10 cellular contexts compared by ENCODE assay signal in the genomic region with DNA sequence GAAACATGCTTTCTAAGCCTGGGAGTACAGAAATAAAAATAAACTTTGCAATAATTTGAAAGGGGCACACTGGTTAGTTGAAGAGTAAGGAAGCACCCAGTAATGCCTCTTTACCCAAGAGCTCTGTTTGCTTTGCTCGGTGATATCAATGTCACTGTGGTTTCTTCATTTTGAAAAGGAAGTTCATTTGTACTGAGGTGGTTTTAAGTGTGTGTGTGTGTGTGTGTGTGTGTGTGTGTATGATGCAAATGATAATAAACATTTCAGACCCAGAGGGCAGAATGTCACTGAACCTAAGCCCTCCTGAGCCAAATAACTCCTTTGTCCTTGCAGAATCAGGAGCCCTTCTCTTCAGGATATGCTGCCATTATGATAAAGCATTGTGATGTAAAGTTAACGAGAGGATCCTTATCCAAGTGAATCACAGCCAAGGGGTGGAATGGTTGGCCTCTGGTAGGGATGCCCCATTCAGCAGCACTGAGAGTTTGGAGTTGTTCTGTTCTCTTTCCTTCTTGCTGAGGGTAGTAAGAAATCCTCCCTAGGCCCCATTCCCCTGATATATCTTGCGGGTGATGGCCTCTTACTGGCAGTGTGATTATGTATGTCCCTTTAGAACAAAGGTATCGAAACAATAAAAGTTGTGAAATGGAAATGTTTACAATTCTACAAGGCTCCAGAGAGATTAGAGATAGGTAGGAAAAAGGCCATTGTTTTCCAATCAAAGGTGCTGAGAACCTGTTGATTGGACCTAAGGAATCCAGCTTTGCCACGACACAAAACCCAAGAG. TPM values are rescaled to one million over a fixed set of nuclear protein-coding genes. Genes with fewer than 3 reads are reported as not detected.
DNase-seq lines count a peak whose midpoint lies in the region; ATAC-seq, FAIRE-seq and TF ChIP-seq lines count a peak whose summit lies in the region.
"Had no signal": no experiment of that assay in that cellular context is flagged by ENCODE, and none has a peak within 500 bp of the region (broad histone marks: within the 10 kb centered on the region; RNA-seq: fewer than 3 reads in every experiment).

No MANE protein-coding gene starts in this region.

- TF ChIP-seq POLR2A in NB4 (IDR thresholded peaks at IDR 0.05; ENCODE audit: extremely low read depth, insufficient read length), result no peak

- no peak for FAIRE-seq in pancreas (lab: Jason Lieb, UNC)

- H3K4me1 ChIP-seq in neutrophil (ENCODE audit: control insufficient read depth in 1 of 2, insufficient read depth in 1 of 2, low read depth in 1 of 2, low read length in 1 of 2), result peaks cover 46 to 52% of the 10 kb centered on the region in 2 experiments
- peaks cover 0 to 15% (median 6%) of the 10 kb centered on the region in 4 donors for H3K4me1 ChIP-seq in tibial artery
- peaks cover 22 to 89% (median 44%) of the 10 kb centered on the region in 3 donors for H3K4me1 ChIP-seq in pancreas

- peak overlapping the region; percentile 70 for H3K27ac Mint-ChIP-seq in activated CD4-positive, alpha-beta T cell treated with anti-CD3 and anti-CD28 coated beads, Interleukin-2, amount 10 ng/mL, durations not matched to agents 7 days and 5 days
- H3K27ac Mint-ChIP-seq in activated naive CD8-positive, alpha-beta T cell treated with anti-CD3 and anti-CD28 coated beads for 36 hours, result peak overlapping the region; percentile 14
- H3K27ac Mint-ChIP-seq: nephron progenitor cell had no signal

- no peak for TF ChIP-seq CTCF in NB4 (IDR thresholded peaks at IDR 0.05; ENCODE audit: low read depth, low read length)
- no peak for TF ChIP-seq CTCF in neutrophil (IDR thresholded peaks at IDR 0.05)
- no peak for TF ChIP-seq CTCF in tibial artery (IDR thresholded peaks at IDR 0.05)
- TF ChIP-seq CTCF in pancreas (IDR thresholded peaks at IDR 0.05), result no peak

- H3K4me3 ChIP-seq in NB4 (ENCODE audit: low read depth, low read length), result no peak overlapping the region
- peak overlapping the region in 1 of 2 experiments; percentile 2 for H3K4me3 ChIP-seq in neutrophil (ENCODE audit: low read depth in 1 of 2, low read length in 1 of 2)
- no peak overlapping the region for H3K4me3 ChIP-seq in tibial artery
- no peak overlapping the region for H3K4me3 ChIP-seq in pancreas
- H3K4me3 ChIP-seq: esophagus muscularis mucosa had no signal

- no peak for ATAC-seq in GM19397 (IDR thresholded peaks at IDR 0.05; ENCODE audit: unreplicated experiment)
- ATAC-seq in pancreas, result no peak

- H3K9me3 ChIP-seq in neutrophil (no peaks in the 10 kb centered on the region), tibial artery (no peaks in the 10 kb centered on the region), pancreas (no peaks in the 10 kb centered on the region)
- H3K9me3 ChIP-seq: esophagus muscularis mucosa had no signal

- H3K27me3 Mint-ChIP-seq in activated CD4-positive, alpha-beta T cell treated with anti-CD3 and anti-CD28 coated beads, Interleukin-2, amount 10 ng/mL, durations not matched to agents 7 days and 5 days, result peaks cover 17% of the 10 kb centered on the region
- no peaks in the 10 kb centered on the region for H3K27me3 Mint-ChIP-seq in activated naive CD8-positive, alpha-beta T cell treated with anti-CD3 and anti-CD28 coated beads for 36 hours

- POLR2A ChIA-PET in activated CD4-positive, alpha-beta T cell treated with anti-CD3 and anti-CD28 coated beads, Interleukin-2, amount 10 ng/mL, durations not matched to agents 7 days and 5 days (lab: Charles Lee), result no interaction called here

- H3K36me3 ChIP-seq in neutrophil, result no peaks in the 10 kb centered on the region
- no peaks in the 10 kb centered on the region for H3K36me3 ChIP-seq in tibial artery
- H3K36me3 ChIP-seq in pancreas, result no peaks in the 10 kb centered on the region
- H3K36me3 ChIP-seq: esophagus muscularis mucosa had no signal

- H3K4me3 Mint-ChIP-seq in activated CD4-positive, alpha-beta T cell treated with anti-CD3 and anti-CD28 coated beads, Interleukin-2, amount 10 ng/mL, durations not matched to agents 7 days and 5 days, result peak overlapping the region; percentile 5
- H3K4me3 Mint-ChIP-seq in activated naive CD8-positive, alpha-beta T cell treated with anti-CD3 and anti-CD28 coated beads for 36 hours, result no peak overlapping the region
- H3K4me3 Mint-ChIP-seq: nephron progenitor cell had no signal

- H3K27ac ChIP-seq in neutrophil (peak overlapping the region; percentile 69), tibial artery (no peak overlapping the region), pancreas (no peak overlapping the region)
- H3K27ac ChIP-seq: esophagus muscularis mucosa had no signal

- H3K36me3 Mint-ChIP-seq in activated CD4-positive, alpha-beta T cell treated with anti-CD3 and anti-CD28 coated beads, Interleukin-2, amount 10 ng/mL, durations not matched to agents 7 days and 5 days (ENCODE audit: low read depth), result peaks cover 36% of the 10 kb centered on the region
- no peaks in the 10 kb centered on the region for H3K36me3 Mint-ChIP-seq in activated naive CD8-positive, alpha-beta T cell treated with anti-CD3 and anti-CD28 coated beads for 36 hours

- H3K27me3 ChIP-seq in neutrophil (peaks cover 16% of the 10 kb centered on the region), tibial artery (no peaks in the 10 kb centered on the region), pancreas (no peaks in the 10 kb centered on the region)
- H3K27me3 ChIP-seq: esophagus muscularis mucosa had no signal

- peak; percentile 78 for DNase-seq in activated CD4-positive, alpha-beta T cell treated with anti-CD3 and anti-CD28 coated beads, Interleukin-2, amount 10 ng/mL, durations not matched to agents 7 days and 5 days
- no peak for DNase-seq in activated CD4-positive, alpha-beta T cell treated with anti-CD3 and anti-CD28 coated beads, Interleukin-2, amount 50 U/mL, for 48 hours
- DNase-seq in NB4 (ENCODE audit: low read depth), result peak; percentile 60
- peak; percentile 14 for DNase-seq in activated naive CD8-positive, alpha-beta T cell treated with anti-CD3 and anti-CD28 coated beads for 36 hours
- DNase-seq in tibial artery, result no peak
- DNase-seq in pancreas, result no peak
- DNase-seq: nephron progenitor cell had no signal

- H3K4me1 Mint-ChIP-seq in activated CD4-positive, alpha-beta T cell treated with anti-CD3 and anti-CD28 coated beads, Interleukin-2, amount 10 ng/mL, durations not matched to agents 7 days and 5 days, result peaks cover 16% of the 10 kb centered on the region
- peaks cover 73% of the 10 kb centered on the region for H3K4me1 Mint-ChIP-seq in activated naive CD8-positive, alpha-beta T cell treated with anti-CD3 and anti-CD28 coated beads for 36 hours

- 37% methylated on average over 5 of the region's 5 CpGs for WGBS in pancreas, 2 donors

- peaks cover 4% of the 10 kb centered on the region for H3K9me3 Mint-ChIP-seq in activated CD4-positive, alpha-beta T cell treated with anti-CD3 and anti-CD28 coated beads, Interleukin-2, amount 10 ng/mL, durations not matched to agents 7 days and 5 days
- no peaks in the 10 kb centered on the region for H3K9me3 Mint-ChIP-seq in activated naive CD8-positive, alpha-beta T cell treated with anti-CD3 and anti-CD28 coated beads for 36 hours
- H3K9me3 Mint-ChIP-seq: nephron progenitor cell had no signal

- CTCF ChIA-PET in activated CD4-positive, alpha-beta T cell treated with anti-CD3 and anti-CD28 coated beads, Interleukin-2, amount 10 ng/mL, durations not matched to agents 7 days and 5 days (lab: Charles Lee), result interaction anchor here (0.6 to 1.0 kb wide), 3 partner anchors 102 to 1724 kb away, joined by 3 read pairs; no protein-coding TSS in a partner anchor

- intact Hi-C loops in tibial artery (cut with DNase I; ENCODE audit: low total_unique reads) (no loop called here), pancreas (cut with DNase I) (no loop called here)

RNA-seq across cellular contexts. Expression of a gene that starts 7.6 kb away (rescaled TPM):
- 10 to 100 TPM; 46.7 to 47.2 TPM for total RNA-seq in activated CD4-positive, alpha-beta T cell treated with anti-CD3 and anti-CD28 coated beads, Interleukin-2, amount 10 ng/mL, durations not matched to agents 7 days and 5 days
- 10 to 100 TPM in 1 of 2 experiments, 1 to 10 TPM in 1; 9.6 to 10.2 TPM for total RNA-seq in activated naive CD8-positive, alpha-beta T cell treated with anti-CD3 and anti-CD28 coated beads for 36 hours
- 10 to 100 TPM; 50.7 to 92.7 (median 58.3) TPM for total RNA-seq in pancreas
- 10 to 100 TPM; 14.7 to 23.8 TPM for polyA plus RNA-seq in pancreas

Comparison
In these comparisons a context has a peak if more than half of its experiments do, and no peak if none do; other contexts are left out.
1. DNase-seq: peak in activated CD4-positive, alpha-beta T cell treated with anti-CD3 and anti-CD28 coated beads, Interleukin-2, amount 10 ng/mL, durations not matched to agents 7 days and 5 days (single experiment), NB4 (single experiment) and activated naive CD8-positive, alpha-beta T cell treated with anti-CD3 and anti-CD28 coated beads for 36 hours (single experiment); none in activated CD4-positive, alpha-beta T cell treated with anti-CD3 and anti-CD28 coated beads, Interleukin-2, amount 50 U/mL, for 48 hours (0 of 2), tibial artery (0 of 2) and pancreas (0 of 6).
2. RNA of a gene that starts 7.6 kb away (total RNA-seq): 50.7 to 92.7 TPM in pancreas and 46.7 to 47.2 TPM in activated CD4-positive, alpha-beta T cell treated with anti-CD3 and anti-CD28 coated beads, Interleukin-2, amount 10 ng/mL, durations not matched to agents 7 days and 5 days; 9.6 to 10.2 TPM in activated naive CD8-positive, alpha-beta T cell treated with anti-CD3 and anti-CD28 coated beads for 36 hours; every median in the first group is over 4 times any median in the second.